In the genomic region with DNA sequence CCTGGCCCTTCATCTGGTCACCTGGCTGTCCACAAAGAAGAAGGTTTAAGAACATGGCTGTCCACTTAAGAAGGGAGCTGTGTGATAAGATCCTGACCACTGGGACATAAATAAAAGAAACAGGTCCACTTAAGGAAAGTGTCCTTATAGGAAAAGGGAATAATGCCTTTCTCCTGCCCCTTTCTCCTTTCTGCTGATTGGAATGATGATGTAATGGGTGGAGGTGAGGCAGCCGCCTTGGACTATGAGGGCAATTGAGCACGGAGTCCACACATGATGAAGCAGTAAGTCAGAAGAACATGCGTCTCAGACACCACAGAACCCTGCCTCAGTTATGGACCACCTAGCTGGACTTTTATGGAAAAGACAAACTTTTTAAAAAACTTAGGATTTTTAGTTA, we compare ENCODE assay signal across 33 cellular contexts.
"Had no signal": no experiment of that assay in that cellular context is flagged by ENCODE, and none has a peak within 500 bp of the region (broad histone marks: within the 10 kb centered on the region; RNA-seq: fewer than 3 reads in every experiment).

No MANE protein-coding gene starts in this region.

- H3K36me3 ChIP-seq: adrenal gland, ascending aorta, brain microvascular endothelial cell, breast epithelium, cardiac muscle cell had no signal

- DNase-seq: activated effector memory CD4-positive, alpha-beta T cell treated with anti-CD3 and anti-CD28 coated beads, Interleukin-2, amount 50 U/mL, for 16 hours; activated effector memory CD4-positive, alpha-beta T cell treated with Interleukin-2 at 50 U/mL for 16 hours; activated gamma-delta T cell; activated gamma-delta T cell treated with Interleukin-2 at 50 U/mL for 16 hours; activated naive CD4-positive, alpha-beta T cell; activated naive CD4-positive, alpha-beta T cell treated with anti-CD3 and anti-CD28 coated beads for 36 hours; activated naive CD4-positive, alpha-beta T cell treated with anti-CD3 and anti-CD28 coated beads, Interleukin-2, amount 10 ng/mL, durations not matched to agents 7 days and 5 days; activated naive CD4-positive, alpha-beta T cell treated with anti-CD3 and anti-CD28 coated beads, Interleukin-2, amount 50 U/mL, for 16 hours; activated naive CD4-positive, alpha-beta T cell treated with Interleukin-2 at 50 U/mL for 16 hours; activated naive CD8-positive, alpha-beta T cell treated with anti-CD3 and anti-CD28 coated beads for 36 hours; activated naive CD8-positive, alpha-beta T cell treated with anti-CD3 and anti-CD28 coated beads, Interleukin-2, amount 10 ng/mL, durations not matched to agents 7 days and 5 days; activated naive CD8-positive, alpha-beta T cell treated with anti-CD3 and anti-CD28 coated beads, Interleukin-2, amount 50 U/mL, for 24 hours; activated T-cell treated with anti-CD3 and anti-CD28 coated beads, Interleukin-2, amount 50 U/mL, for 24 hours; activated T-cell treated with anti-CD3 and anti-CD28 coated beads, Interleukin-2, amount 50 U/mL, for 4 hours; activated T-cell treated with anti-CD3 and anti-CD28 coated beads, Interleukin-2, amount 50 U/mL, for 48 hours; activated T-cell treated with anti-CD3 and anti-CD28 coated beads, Interleukin-2, amount 50 U/mL, for 72 hours; adrenal gland; amniotic stem cell; amygdala; anterior cingulate cortex; aorta; body of pancreas; brain microvascular endothelial cell; caudate nucleus; central memory CD4-positive, alpha-beta T cell; cerebellar nuclear complex had no signal

- H3K27me3 ChIP-seq: adrenal gland, ascending aorta, body of pancreas, brain microvascular endothelial cell, breast epithelium, cardiac muscle cell had no signal

- H3K27ac ChIP-seq: adrenal gland, ascending aorta, body of pancreas, brain microvascular endothelial cell, breast epithelium, cardiac muscle cell had no signal

- H3K4me3 ChIP-seq: adrenal gland, ascending aorta, body of pancreas, breast epithelium, cardiac muscle cell had no signal

- FAIRE-seq: astrocyte, bronchial epithelial cell had no signal

- H3K9me3 ChIP-seq: adrenal gland, ascending aorta, body of pancreas had no signal

- ATAC-seq: activated naive CD4-positive, alpha-beta T cell treated with anti-CD3 and anti-CD28 coated beads, Interleukin-2, amount 50 U/mL, for 72 hours; activated naive CD8-positive, alpha-beta T cell treated with anti-CD3 and anti-CD28 coated beads, Interleukin-2, amount 50 U/mL, for 24 hours; activated T-cell treated with anti-CD3 and anti-CD28 coated beads, Interleukin-2, amount 50 U/mL, for 4 hours; activated T-cell treated with anti-CD3 and anti-CD28 coated beads, Interleukin-2, amount 50 U/mL, for 72 hours; activated T-helper 17 cell treated with anti-CD3 and anti-CD28 coated beads, Interleukin-2, amount 50 U/mL, for 72 hours; body of pancreas had no signal

- H3K4me1 ChIP-seq: adrenal gland, ascending aorta, body of pancreas, breast epithelium had no signal
